Comparison of ENCODE assay signal across 23 cellular contexts in genomic region chr13:52615134-52615801, GRCh38. TPM values are rescaled to one million over a fixed set of nuclear protein-coding genes. Genes with fewer than 3 reads are reported as not detected.
DNase-seq lines count a peak whose midpoint lies in the region; ATAC-seq, FAIRE-seq and TF ChIP-seq lines count a peak whose summit lies in the region.
"Had no signal": no experiment of that assay in that cellular context is flagged by ENCODE, and none has a peak within 500 bp of the region (broad histone marks: within the 10 kb centered on the region; RNA-seq: fewer than 3 reads in every experiment).

No MANE protein-coding gene starts in this region.

- H3K27ac Mint-ChIP-seq in activated B cell treated with CpG ODN at 0.5 μM for 24 hours (no peak overlapping the region), immature natural killer cell (peak overlapping the region in 2 of 6 donors; percentile 43 to 55), osteocyte (ENCODE audit: unreplicated experiment) (no peak overlapping the region)
- no peak overlapping the region for H3K27ac Mint-ChIP-seq in stimulated activated naive B cell treated with anti-CD40 and anti-IgM and Interleukin-4, amounts not matched to agents 10 μg/mL and 1 μg/mL and 100 μg/mL, for 72 hours
- H3K27ac Mint-ChIP-seq: dendritic cell treated with granulocyte-macrophage colony-stimulating factor and Interleukin-4, amounts not matched to agents 40 ng/mL and 50 ng/mL, for 4 days had no signal

- no peak overlapping the region for H2AFZ ChIP-seq in SK-N-SH (ENCODE audit: low read depth)

- POLR2A ChIA-PET in SK-N-SH (lab: Yijun Ruan, JAX): no interaction called here
- POLR2A ChIA-PET in A549 (lab: Yijun Ruan, JAX): interaction anchor here (3.1 kb wide), 1 partner anchor 37 kb away, joined by 56 read pairs; the partner anchor contains the start of gene SUGT1
- POLR2A ChIA-PET in activated B cell treated with CpG ODN at 0.5 μM for 24 hours (lab: Charles Lee): interaction anchor here (3.5 kb wide), 1 partner anchor 37 kb away, joined by 98 read pairs; the partner anchor contains the start of gene SUGT1

- H3K4me3 Mint-ChIP-seq in activated B cell treated with CpG ODN at 0.5 μM for 24 hours (peak overlapping the region; percentile 28), immature natural killer cell (peak overlapping the region in 4 of 5 donors; percentile 12 to 68 (median 24)), osteocyte (ENCODE audit: unreplicated experiment) (no peak overlapping the region)
- H3K4me3 Mint-ChIP-seq in stimulated activated naive B cell treated with anti-CD40 and anti-IgM and Interleukin-4, amounts not matched to agents 10 μg/mL and 1 μg/mL and 100 μg/mL, for 72 hours: no peak overlapping the region

- H3F3A ChIP-seq in SK-N-SH (replicated peaks; ENCODE audit: insufficient read depth): peaks cover 5% of the 10 kb centered on the region

- no peak overlapping the region for H3K9ac ChIP-seq in SK-N-SH

- H3K9me3 ChIP-seq in SK-N-SH (no peaks in the 10 kb centered on the region), A549 (no peaks in the 10 kb centered on the region)
- H3K9me3 ChIP-seq: ascending aorta, gastrocnemius medialis, SJCRH30 had no signal

- intact Hi-C loops in activated B cell treated with CpG ODN at 0.5 μM for 24 hours (cut with micrococcal nuclease): no loop called here

- H3K79me2 ChIP-seq in SK-N-SH (ENCODE audit: insufficient read depth): peaks cover 33% of the 10 kb centered on the region; the same call in 1 of the 2 replicates

- H3K4me3 ChIP-seq in SK-N-SH (ENCODE audit: low read depth in 2 of 2, low read length in 1 of 2) (no peak overlapping the region), A549 (no peak overlapping the region)
- H3K4me3 ChIP-seq: ascending aorta, gastrocnemius medialis, SJCRH30, skin epidermis had no signal

- H3K27ac ChIP-seq in SK-N-SH (ENCODE audit: low read depth in 2 of 2, low read length in 1 of 2) (no peak overlapping the region), A549 (no peak overlapping the region)
- H3K27ac ChIP-seq: 22Rv1, ascending aorta, gastrocnemius medialis, SJCRH30, skin epidermis had no signal

- TF ChIP-seq EP300 in SK-N-SH (IDR thresholded peaks at IDR 0.05; ENCODE audit: borderline replicate concordance in 1 of 2, low read depth in 1 of 2, low read length in 1 of 2) (no peak), A549 (IDR thresholded peaks at IDR 0.05) (no peak)

- H3K4me2 ChIP-seq in SK-N-SH: no peak overlapping the region
- H3K4me2 ChIP-seq in A549: no peak overlapping the region

- CTCF ChIA-PET in SK-N-SH (lab: Yijun Ruan, JAX): interaction anchor here (0.7 kb wide), 1 partner anchor 273 kb away, joined by 4 read pairs; no protein-coding TSS in a partner anchor
- CTCF ChIA-PET in A549 (lab: Yijun Ruan, JAX): interaction anchor here (1.2 kb wide), 1 partner anchor 38 kb away, joined by 3 read pairs; the partner anchor contains the start of gene SUGT1
- CTCF ChIA-PET in activated B cell treated with CpG ODN at 0.5 μM for 24 hours (lab: Charles Lee): no interaction called here

- H3K4me1 Mint-ChIP-seq in activated B cell treated with CpG ODN at 0.5 μM for 24 hours (peaks cover 26% of the 10 kb centered on the region), immature natural killer cell (peaks cover 26 to 41% of the 10 kb centered on the region in 2 donors), osteocyte (ENCODE audit: unreplicated experiment) (peaks cover 13% of the 10 kb centered on the region)
- peaks cover 12 to 14% of the 10 kb centered on the region in 2 donors for H3K4me1 Mint-ChIP-seq in stimulated activated naive B cell treated with anti-CD40 and anti-IgM and Interleukin-4, amounts not matched to agents 10 μg/mL and 1 μg/mL and 100 μg/mL, for 72 hours

- FAIRE-seq in A549 (lab: Jason Lieb, UNC): no peak
- FAIRE-seq: GM19239, RCC 7860 had no signal

- ATAC-seq in SK-N-SH treated with all-trans-retinoic acid at 6 μM for 48 hours: no peak
- ATAC-seq in A549: no peak
- no peak for ATAC-seq in activated B cell treated with CpG ODN at 0.5 μM for 24 hours (ENCODE audit: low read depth)
- ATAC-seq in stimulated activated naive B cell treated with anti-CD40 and anti-IgM and Interleukin-4, amounts not matched to agents 10 μg/mL and 1 μg/mL and 100 μg/mL, for 72 hours (replicated peaks): no peak
- ATAC-seq: gastrocnemius medialis, T-helper 17 cell had no signal

- no peak for DNase-seq in SK-N-SH
- DNase-seq in A549 (ENCODE audit: low read depth in 1 of 2, low spot score in 1 of 2): no peak
- no peak for DNase-seq in activated B cell treated with CpG ODN at 0.5 μM for 24 hours
- DNase-seq in immature natural killer cell: no peak
- DNase-seq in stimulated activated naive B cell treated with anti-CD40 and anti-IgM and Interleukin-4, amounts not matched to agents 10 μg/mL and 1 μg/mL and 100 μg/mL, for 72 hours: no peak
- no peak for DNase-seq in osteocyte (ENCODE audit: extremely low spot score, unreplicated experiment)
- DNase-seq in DMS153 (lab: John Stamatoyannopoulos, UW): no peak
- DNase-seq: activated CD4-positive, alpha-beta T cell treated with anti-CD3 and anti-CD28 coated beads, Interleukin-2, amount 50 U/mL, for 1 hour; activated naive CD4-positive, alpha-beta T cell treated with anti-CD3 and anti-CD28 coated beads, Interleukin-2, amount 50 U/mL, for 16 hours; caudate nucleus; gastrocnemius medialis; hypothalamus; NCI-H1694 treated with DMSO at 0.1 percent for 48 hours; NCI-H2171; T-helper 17 cell had no signal

- peaks cover 14% of the 10 kb centered on the region for H3K36me3 Mint-ChIP-seq in activated B cell treated with CpG ODN at 0.5 μM for 24 hours (ENCODE audit: low read depth)
- no peaks in the 10 kb centered on the region for H3K36me3 Mint-ChIP-seq in immature natural killer cell
- H3K36me3 Mint-ChIP-seq in stimulated activated naive B cell treated with anti-CD40 and anti-IgM and Interleukin-4, amounts not matched to agents 10 μg/mL and 1 μg/mL and 100 μg/mL, for 72 hours: no peaks in the 10 kb centered on the region
- H3K36me3 Mint-ChIP-seq in osteocyte (ENCODE audit: unreplicated experiment): no peaks in the 10 kb centered on the region

- TF ChIP-seq RAD21 in SK-N-SH (IDR thresholded peaks at IDR 0.05; ENCODE audit: low read length) (no peak), A549 (conservative IDR thresholded peaks at IDR 0.05 in 1 of 2, IDR thresholded peaks at IDR 0.05 in 1 of 2) (no peak)

- H3K27me3 Mint-ChIP-seq in activated B cell treated with CpG ODN at 0.5 μM for 24 hours (peaks cover 8% of the 10 kb centered on the region), immature natural killer cell (ENCODE audit: low read depth in 3 of 3) (peaks cover 5 to 16% (median 10%) of the 10 kb centered on the region in 3 donors), osteocyte (ENCODE audit: unreplicated experiment) (no peaks in the 10 kb centered on the region)
- H3K27me3 Mint-ChIP-seq in stimulated activated naive B cell treated with anti-CD40 and anti-IgM and Interleukin-4, amounts not matched to agents 10 μg/mL and 1 μg/mL and 100 μg/mL, for 72 hours: peaks cover 4% of the 10 kb centered on the region in 2 donors
- H3K27me3 Mint-ChIP-seq: T-helper 17 cell had no signal

- TF ChIP-seq CTCF in SK-N-SH (IDR thresholded peaks at IDR 0.05) (no peak), A549 (IDR thresholded peaks at IDR 0.05) (no peak), activated B cell treated with CpG ODN at 0.5 μM for 24 hours (IDR thresholded peaks at IDR 0.05) (no peak), osteocyte (IDR thresholded peaks at IDR 0.05) (no peak)

- 94% methylated on average over 4 of the region's 4 CpGs for WGBS in SK-N-SH (ENCODE audit: low lambda C conversion rate)
- 85% methylated on average over 4 of the region's 4 CpGs for WGBS in A549 (ENCODE audit: missing lambda C conversion rate)

- TF ChIP-seq POLR2A in A549 (IDR thresholded peaks at IDR 0.05; ENCODE audit: low read length): no peak

- no peaks in the 10 kb centered on the region for H3K9me2 ChIP-seq in SK-N-SH

- H3K36me3 ChIP-seq in SK-N-SH (replicated peaks in 1 of 2; ENCODE audit: control insufficient read depth in 1 of 2, insufficient read depth in 2 of 2, low read length in 1 of 2): no peaks in the 10 kb centered on the region
- H3K36me3 ChIP-seq: ascending aorta, gastrocnemius medialis, SJCRH30 had no signal

- no peaks in the 10 kb centered on the region for H4K20me1 ChIP-seq in SK-N-SH (ENCODE audit: insufficient read depth)

- H3K27me3 ChIP-seq in SK-N-SH (ENCODE audit: insufficient read depth): no peaks in the 10 kb centered on the region
- H3K27me3 ChIP-seq: ascending aorta, gastrocnemius medialis, SJCRH30 had no signal

- no peaks in the 10 kb centered on the region for H3K9me3 Mint-ChIP-seq in activated B cell treated with CpG ODN at 0.5 μM for 24 hours
- H3K9me3 Mint-ChIP-seq in immature natural killer cell: no peaks in the 10 kb centered on the region
- no peaks in the 10 kb centered on the region for H3K9me3 Mint-ChIP-seq in stimulated activated naive B cell treated with anti-CD40 and anti-IgM and Interleukin-4, amounts not matched to agents 10 μg/mL and 1 μg/mL and 100 μg/mL, for 72 hours
- H3K9me3 Mint-ChIP-seq in osteocyte (ENCODE audit: unreplicated experiment): peaks cover 7% of the 10 kb centered on the region
- H3K9me3 Mint-ChIP-seq: dendritic cell treated with granulocyte-macrophage colony-stimulating factor and Interleukin-4, amounts not matched to agents 40 ng/mL and 50 ng/mL, for 4 days had no signal

- H3K4me1 ChIP-seq in SK-N-SH (ENCODE audit: control insufficient read depth in 1 of 2, insufficient read depth in 2 of 2, low read depth in 1 of 2, low read length in 1 of 2) (no peaks in the 10 kb centered on the region; a peak in 1 of 4 replicates), A549 (no peaks in the 10 kb centered on the region)
- H3K4me1 ChIP-seq: SJCRH30 had no signal

RNA-seq across cellular contexts. Expression of gene HNRNPA1L2, which starts 27.0 kb away (rescaled TPM):
- 4.5 and 6.7 TPM in 2 replicates for polyA plus RNA-seq in SK-N-SH (2012; rRNA removed)
- 7.5 and 12.5 TPM in 2 replicates for polyA plus RNA-seq in SK-N-SH (2012; cell fraction: cytosol; rRNA removed)
- polyA plus RNA-seq in SK-N-SH (2012; cell fraction: nucleus; rRNA removed): 8.0 and 9.2 TPM in 2 replicates
- polyA plus RNA-seq in A549 (2011; rRNA removed): 6.3 and 8.5 TPM in 2 replicates
- 2.2 and 2.9 TPM in 2 replicates for polyA plus RNA-seq in A549 (2012; cell fraction: cytosol; rRNA removed)
- polyA plus RNA-seq in A549 (2012; cell fraction: nucleus; rRNA removed): 1.7 and 2.4 TPM in 2 replicates
- polyA plus RNA-seq in A549 (2017; fragmentation: RNase III; extraction: RNeasy Plus Mini Kit Qiagen cat#74134 plus additional on column Dnase treatment): 5.8 to 6.3 TPM (median 6.2 TPM) in 3 replicates
- polyA minus RNA-seq in A549 (2011; rRNA and poly(A)+ RNA removed): 2.5 and 3.2 TPM in 2 replicates
- 13.1 and 16.2 TPM in 2 replicates for total RNA-seq in activated B cell treated with CpG ODN at 0.5 μM for 24 hours
- polyA plus RNA-seq in immature natural killer cell: 10 to 100 TPM in 1 of 3 donors, 1 to 10 TPM in 2; 4.0 to 11.6 (median 8.4) TPM
- 7.2 and 8.9 TPM in 2 replicates for total RNA-seq in osteocyte

RNA-seq across cellular contexts. Expression of gene SUGT1, which starts 37.4 kb away (rescaled TPM):
- polyA plus RNA-seq in SK-N-SH (2012; rRNA removed) (17.8 and 18.6 TPM in 2 replicates), A549 (2011; rRNA removed) (37.7 and 56.4 TPM in 2 replicates), A549 (2017; fragmentation: RNase III; extraction: RNeasy Plus Mini Kit Qiagen cat#74134 plus additional on column Dnase treatment) (60.4 to 62.1 TPM (median 61.4 TPM) in 3 replicates), immature natural killer cell (10 to 100 TPM; 45.0 to 50.7 (median 49.5) TPM)
- 21.0 and 28.4 TPM in 2 replicates for polyA plus RNA-seq in SK-N-SH (2012; cell fraction: cytosol; rRNA removed)
- 7.6 and 14.4 TPM in 2 replicates for polyA plus RNA-seq in SK-N-SH (2012; cell fraction: nucleus; rRNA removed)
- 21.3 and 23.1 TPM in 2 replicates for polyA plus RNA-seq in A549 (2012; cell fraction: cytosol; rRNA removed)
- 9.1 and 10.7 TPM in 2 replicates for polyA plus RNA-seq in A549 (2012; cell fraction: nucleus; rRNA removed)
- polyA minus RNA-seq in A549 (2011; rRNA and poly(A)+ RNA removed): 23.9 and 25.2 TPM in 2 replicates
- total RNA-seq in activated B cell treated with CpG ODN at 0.5 μM for 24 hours (38.6 and 38.7 TPM in 2 replicates), osteocyte (46.1 and 48.4 TPM in 2 replicates)

Comparison
In these comparisons a context has a peak if more than half of its experiments do, and no peak if none do; other contexts are left out.
1. H3K4me3 Mint-ChIP-seq: peak in activated B cell treated with CpG ODN at 0.5 μM for 24 hours (single experiment) and immature natural killer cell (4 of 5); none in stimulated activated naive B cell treated with anti-CD40 and anti-IgM and Interleukin-4, amounts not matched to agents 10 μg/mL and 1 μg/mL and 100 μg/mL, for 72 hours (0 of 2) and osteocyte (single experiment).